Comparison of ENCODE assay signal across 1 cellular context in genomic region chr2:219350938-219351280, GRCh38.
TF ChIP-seq lines count a peak whose summit lies in the region.

No MANE protein-coding gene starts in this region.

TF ChIP-seq in K562, 482 proteins besides CTCF, POLR2A, EP300 and RAD21:
- peak; percentile 33 for TF ChIP-seq RFX1 (IDR thresholded peaks at IDR 0.05)
- no peak for TF ChIP-seq HDGF (IDR thresholded peaks at IDR 0.05)
- no peak for TF ChIP-seq ZNF263 (CRISPR knock-in tag; IDR thresholded peaks at IDR 0.05; ENCODE audit: borderline replicate concordance)
